ENCODE assay signal across 10 cellular contexts in genomic region chr10:25061711-25062455, GRCh38. TPM values are rescaled to one million over a fixed set of nuclear protein-coding genes. Genes with fewer than 3 reads are reported as not detected.
A peak's percentile ranks its signal among the peaks of the same experiment; 100 is the strongest.
DNase-seq lines count a peak whose midpoint lies in the region; ATAC-seq and TF ChIP-seq lines count a peak whose summit lies in the region.
"Had no signal": no experiment of that assay in that cellular context is flagged by ENCODE, and none has a peak within 500 bp of the region (broad histone marks: within the 10 kb centered on the region; RNA-seq: fewer than 3 reads in every experiment).

No MANE protein-coding gene starts in this region.

- H3K36me3 Mint-ChIP-seq in CD4-positive, alpha-beta memory T cell, result no peaks in the 10 kb centered on the region
- H3K36me3 Mint-ChIP-seq in chondrocyte (ENCODE audit: low read depth), result no peaks in the 10 kb centered on the region

- H3K4me1 ChIP-seq in CD4-positive, alpha-beta memory T cell (ENCODE audit: insufficient read depth, low read length), result peaks cover 14% of the 10 kb centered on the region
- peaks cover 0 to 20% of the 10 kb centered on the region in 2 donors for H3K4me1 ChIP-seq in mucosa of rectum (ENCODE audit: control insufficient read depth in 2 of 2, insufficient read depth in 2 of 2, low read length in 2 of 2)

- no peak overlapping the region for H3K4me3 ChIP-seq in CD4-positive, alpha-beta memory T cell (ENCODE audit: low read length in 2 of 2)
- peak overlapping the region; percentile 61 to 63 for H3K4me3 ChIP-seq in mucosa of rectum (ENCODE audit: low read length in 2 of 2)

- no peak for TF ChIP-seq CTCF in chondrocyte (IDR thresholded peaks at IDR 0.05)

- peaks cover 9 to 31% (median 17%) of the 10 kb centered on the region in 4 donors for H3K4me1 Mint-ChIP-seq in CD4-positive, alpha-beta memory T cell
- peaks cover 50% of the 10 kb centered on the region for H3K4me1 Mint-ChIP-seq in chondrocyte (ENCODE audit: low read depth)

- no peaks in the 10 kb centered on the region for H3K36me3 ChIP-seq in CD4-positive, alpha-beta memory T cell (ENCODE audit: insufficient read depth, low read length)
- no peaks in the 10 kb centered on the region for H3K36me3 ChIP-seq in mucosa of rectum (ENCODE audit: control insufficient read depth in 2 of 2, insufficient read depth in 2 of 2, low read length in 2 of 2)

- CTCF ChIA-PET in CD4-positive, alpha-beta memory T cell (lab: Charles Lee; ENCODE audit: partially characterized antibody), result no interaction called here

- H3K27ac Mint-ChIP-seq in CD4-positive, alpha-beta memory T cell, result peak overlapping the region; percentile 67 to 94 (median 80)
- H3K27ac Mint-ChIP-seq in chondrocyte (ENCODE audit: unreplicated experiment), result peak overlapping the region; percentile 98

- intact Hi-C loops in CD4-positive, alpha-beta memory T cell (cut with micrococcal nuclease), result loop anchor here (1.0 kb wide), 1 partner anchor 46 kb away; the partner anchor contains the start of genes ENKUR and THNSL1

- H3K27me3 Mint-ChIP-seq in CD4-positive, alpha-beta memory T cell, result no peaks in the 10 kb centered on the region
- no peaks in the 10 kb centered on the region for H3K27me3 Mint-ChIP-seq in chondrocyte (ENCODE audit: low read depth)

- DNase-seq in CD4-positive, alpha-beta memory T cell, result no peak
- DNase-seq in NCI-H226 (peak; percentile 50), chondrocyte (ENCODE audit: low spot score) (no peak), SKM-1 (lab: John Stamatoyannopoulos, UW; ENCODE audit: unreplicated experiment) (no peak), NCI-H526 (lab: John Stamatoyannopoulos, UW) (no peak)

- peak overlapping the region; percentile 36 to 62 for H3K9ac ChIP-seq in mucosa of rectum (ENCODE audit: low read depth in 1 of 2, low read length in 2 of 2)

- H3K9me3 Mint-ChIP-seq in CD4-positive, alpha-beta memory T cell, result no peaks in the 10 kb centered on the region
- H3K9me3 Mint-ChIP-seq in chondrocyte (ENCODE audit: low read depth), result peaks cover 8% of the 10 kb centered on the region

- H3K9me3 ChIP-seq in CD4-positive, alpha-beta memory T cell (ENCODE audit: control insufficient read depth in 1 of 2, low read length in 2 of 2), result no peaks in the 10 kb centered on the region
- H3K9me3 ChIP-seq in mucosa of rectum (ENCODE audit: control insufficient read depth in 2 of 2, low read length in 2 of 2), result no peaks in the 10 kb centered on the region

- no peaks in the 10 kb centered on the region for H3K27me3 ChIP-seq in CD4-positive, alpha-beta memory T cell (ENCODE audit: insufficient read depth, low read length)
- H3K27me3 ChIP-seq in mucosa of rectum (ENCODE audit: control insufficient read depth in 2 of 2, insufficient read depth in 2 of 2, low read length in 2 of 2), result no peaks in the 10 kb centered on the region

- H3K4me3 Mint-ChIP-seq in CD4-positive, alpha-beta memory T cell, result peak overlapping the region in 7 of 8 donors; percentile 7 to 77 (median 63)
- H3K4me3 Mint-ChIP-seq in chondrocyte (ENCODE audit: unreplicated experiment), result peak overlapping the region; percentile 48

- POLR2A ChIA-PET in CD4-positive, alpha-beta memory T cell (lab: Charles Lee; ENCODE audit: partially characterized antibody), result interaction anchor here (0.6 kb wide), 1 partner anchor 440 kb away, joined by 3 read pairs; no protein-coding TSS in a partner anchor

- ATAC-seq in GM18867 (IDR thresholded peaks at IDR 0.05; ENCODE audit: unreplicated experiment) (no peak), HG03565 (IDR thresholded peaks at IDR 0.05; ENCODE audit: unreplicated experiment) (no peak)

- H3K27ac ChIP-seq in CD4-positive, alpha-beta memory T cell (ENCODE audit: low read depth, low read length), result no peak overlapping the region
- H3K27ac ChIP-seq in mucosa of rectum (ENCODE audit: low read depth in 2 of 2, low read length in 2 of 2), result peak overlapping the region; percentile 74 to 85
- H3K27ac ChIP-seq: VCaP had no signal

RNA-seq across cellular contexts. Expression of gene THNSL1, which starts 45.5 kb away (rescaled TPM):
- 1 to 10 TPM; 6.7 to 7.5 TPM for total RNA-seq in CD4-positive, alpha-beta memory T cell
- polyA plus RNA-seq in CD4-positive, alpha-beta memory T cell, result 1 to 10 TPM; 3.2 to 7.3 TPM
- 3.0 to 5.3 TPM (median 3.3 TPM) in 3 replicates for total RNA-seq in chondrocyte

RNA-seq across cellular contexts. Expression of gene ENKUR, which starts 45.9 kb away (rescaled TPM):
- total RNA-seq in CD4-positive, alpha-beta memory T cell, result not detected
- polyA plus RNA-seq in CD4-positive, alpha-beta memory T cell, result not detected
- 0.45 to 3.2 TPM (median 0.56 TPM) in 3 replicates for total RNA-seq in chondrocyte
- total RNA-seq: myocyte had no signal

Comparison
In these comparisons a context has a peak if more than half of its experiments do, and no peak if none do; other contexts are left out.
1. H3K4me3 ChIP-seq: peak in mucosa of rectum (2 of 2); none in CD4-positive, alpha-beta memory T cell (0 of 2).